In the genomic region with DNA sequence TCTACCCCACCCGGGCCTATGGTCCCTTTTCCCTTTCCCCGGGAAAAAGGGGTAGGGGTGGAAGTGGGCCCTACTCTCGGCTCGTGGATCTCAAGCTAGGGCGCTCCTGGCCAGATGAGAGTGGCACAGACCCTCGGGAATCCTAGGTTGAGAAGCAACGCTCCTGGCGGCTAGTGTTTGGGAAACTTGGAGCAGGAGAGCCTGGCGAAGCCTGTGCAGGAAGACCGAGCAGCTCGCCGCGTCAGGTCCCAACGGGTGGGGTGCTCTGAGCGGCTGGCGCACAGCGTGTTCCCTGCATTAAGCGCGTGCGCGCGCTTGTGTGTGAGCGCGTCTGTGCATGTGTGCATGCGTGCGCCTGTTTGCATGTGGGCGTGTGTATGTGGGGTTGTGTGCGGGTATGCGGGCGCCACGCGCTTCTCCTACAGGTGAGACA, we compare ENCODE assay signal across 9 cellular contexts. TPM values are rescaled to one million over a fixed set of nuclear protein-coding genes. Genes with fewer than 3 reads are reported as not detected.
DNase-seq lines count a peak whose midpoint lies in the region; ATAC-seq and TF ChIP-seq lines count a peak whose summit lies in the region.
"Had no signal": no experiment of that assay in that cellular context is flagged by ENCODE, and none has a peak within 500 bp of the region (broad histone marks: within the 10 kb centered on the region; RNA-seq: fewer than 3 reads in every experiment).

No MANE protein-coding gene starts in this region.

- POLR2A ChIA-PET in PC-9 (lab: Charles Lee; ENCODE audit: unreplicated experiment): no interaction called here

- H3K9ac ChIP-seq in parathyroid adenoma: no peak overlapping the region

- no peaks in the 10 kb centered on the region for H3K4me1 ChIP-seq in parathyroid adenoma
- H3K4me1 ChIP-seq in PC-9 (replicated peaks; ENCODE audit: insufficient read depth): no peaks in the 10 kb centered on the region

- H3K27ac Mint-ChIP-seq in activated CD8-positive, alpha-beta memory T cell treated with anti-CD3 and anti-CD28 coated beads, Interleukin-2, amount 10 ng/mL, durations not matched to agents 7 days and 5 days: no peak overlapping the region

- H3K4me3 ChIP-seq in parathyroid adenoma (ENCODE audit: low read depth, low read length) (peak overlapping the region; percentile 50), PC-9 (no peak overlapping the region)

- H3K4me1 Mint-ChIP-seq in activated CD8-positive, alpha-beta memory T cell treated with anti-CD3 and anti-CD28 coated beads, Interleukin-2, amount 10 ng/mL, durations not matched to agents 7 days and 5 days: peaks cover 28% of the 10 kb centered on the region

- no peaks in the 10 kb centered on the region for H4K20me1 ChIP-seq in PC-9 (ENCODE audit: insufficient read depth)

- no peaks in the 10 kb centered on the region for H3F3A ChIP-seq in PC-9 (ENCODE audit: insufficient read depth, low read depth)

- no peak overlapping the region for H2AFZ ChIP-seq in parathyroid adenoma
- no peak overlapping the region for H2AFZ ChIP-seq in PC-9

- H3K9me2 ChIP-seq in PC-9 (ENCODE audit: insufficient read depth): no peaks in the 10 kb centered on the region

- H3K27me3 ChIP-seq in parathyroid adenoma (ENCODE audit: control insufficient read depth, insufficient read depth, low read length) (no peaks in the 10 kb centered on the region), PC-9 (ENCODE audit: insufficient read depth, low read depth) (peaks cover 65% of the 10 kb centered on the region)

- H3K4me2 ChIP-seq in parathyroid adenoma (ENCODE audit: low read length): peak overlapping the region; percentile 65
- no peak overlapping the region for H3K4me2 ChIP-seq in PC-9

- ATAC-seq in Right ventricle myocardium inferior (peak; percentile 64), HG03457 (IDR thresholded peaks at IDR 0.05; ENCODE audit: unreplicated experiment) (peak; percentile 45)
- ATAC-seq in activated CD8-positive, alpha-beta memory T cell treated with anti-CD3 and anti-CD28 coated beads, Interleukin-2, amount 10 ng/mL, durations not matched to agents 7 days and 5 days: peak; percentile 86

- intact Hi-C loops in Right ventricle myocardium inferior (cut with DNase I) (no loop called here), cardiac septum (cut with DNase I) (loop anchor here (5.0 kb wide), 1 partner anchor 39 kb away; no protein-coding TSS in a partner anchor), PC-9 (cut with micrococcal nuclease; ENCODE audit: unreplicated experiment) (no loop called here)

- no peaks in the 10 kb centered on the region for H3K36me3 Mint-ChIP-seq in activated CD8-positive, alpha-beta memory T cell treated with anti-CD3 and anti-CD28 coated beads, Interleukin-2, amount 10 ng/mL, durations not matched to agents 7 days and 5 days

- H3K36me3 ChIP-seq in parathyroid adenoma (ENCODE audit: control insufficient read depth, insufficient read depth, low read length) (no peaks in the 10 kb centered on the region), PC-9 (ENCODE audit: low read depth) (no peaks in the 10 kb centered on the region)

- peaks cover 69% of the 10 kb centered on the region for H3K27me3 Mint-ChIP-seq in activated CD8-positive, alpha-beta memory T cell treated with anti-CD3 and anti-CD28 coated beads, Interleukin-2, amount 10 ng/mL, durations not matched to agents 7 days and 5 days

- DNase-seq in Right ventricle myocardium inferior (ENCODE audit: missing footprints) (peak; percentile 91), cardiac septum (ENCODE audit: low spot score) (no peak), fibroblast of gingiva (ENCODE audit: low read depth) (peak; percentile 14), NCI-H345 (lab: John Stamatoyannopoulos, UW) (no peak), PC-9 (no peak)
- peak; percentile 72 for DNase-seq in activated CD8-positive, alpha-beta memory T cell treated with anti-CD3 and anti-CD28 coated beads, Interleukin-2, amount 10 ng/mL, durations not matched to agents 7 days and 5 days

- H3K9me3 Mint-ChIP-seq in activated CD8-positive, alpha-beta memory T cell treated with anti-CD3 and anti-CD28 coated beads, Interleukin-2, amount 10 ng/mL, durations not matched to agents 7 days and 5 days (ENCODE audit: low read depth): no peaks in the 10 kb centered on the region

- H3K79me2 ChIP-seq in parathyroid adenoma (no peaks in the 10 kb centered on the region), PC-9 (ENCODE audit: low read depth) (no peaks in the 10 kb centered on the region)

- no peak for TF ChIP-seq CTCF in parathyroid adenoma (IDR thresholded peaks at IDR 0.05)
- no peak for TF ChIP-seq CTCF in PC-9 (conservative IDR thresholded peaks at IDR 0.05)

- BruUV-seq in PC-9 (replicated peaks; lab: Mats Ljungman, UMichigan): no TSS peak

- H3K27ac ChIP-seq in parathyroid adenoma (no peak overlapping the region), PC-9 (no peak overlapping the region)
- H3K27ac ChIP-seq: epithelial cell of prostate had no signal

- H3K4me3 Mint-ChIP-seq in activated CD8-positive, alpha-beta memory T cell treated with anti-CD3 and anti-CD28 coated beads, Interleukin-2, amount 10 ng/mL, durations not matched to agents 7 days and 5 days: peak overlapping the region; percentile 69

- H3K9me3 ChIP-seq in parathyroid adenoma (ENCODE audit: control insufficient read depth, low read length) (no peaks in the 10 kb centered on the region), PC-9 (ENCODE audit: insufficient read depth, low read depth) (no peaks in the 10 kb centered on the region)

- CTCF ChIA-PET in activated CD8-positive, alpha-beta memory T cell treated with anti-CD3 and anti-CD28 coated beads, Interleukin-2, amount 10 ng/mL, durations not matched to agents 7 days and 5 days (lab: Charles Lee): interaction anchor here (0.8 to 3.7 kb wide), 4 partner anchors 49 to 171 kb away, joined by 3 to 14 read pairs (median 5); no protein-coding TSS in a partner anchor
- CTCF ChIA-PET in PC-9 (lab: Charles Lee): interaction anchor here (0.6 kb wide), 1 partner anchor 593 kb away, joined by 3 read pairs; no protein-coding TSS in a partner anchor

RNA-seq across cellular contexts. Expression of gene FLI1, which starts 7.1 kb away (rescaled TPM):
- total RNA-seq in Right ventricle myocardium inferior (18.3 TPM), cardiac septum (18.9 TPM), PC-9 (2021) (2.8 and 3.6 TPM in 2 replicates)
- 100 to 1,000 TPM in 1 of 2 experiments, 10 to 100 TPM in 1; 85.0 to 105 TPM for total RNA-seq in activated CD8-positive, alpha-beta memory T cell treated with anti-CD3 and anti-CD28 coated beads, Interleukin-2, amount 10 ng/mL, durations not matched to agents 7 days and 5 days

Comparison
In these comparisons a context has a peak if more than half of its experiments do, and no peak if none do; other contexts are left out.
1. DNase-seq: peak in Right ventricle myocardium inferior (single experiment), activated CD8-positive, alpha-beta memory T cell treated with anti-CD3 and anti-CD28 coated beads, Interleukin-2, amount 10 ng/mL, durations not matched to agents 7 days and 5 days (single experiment) and fibroblast of gingiva (single experiment); none in cardiac septum (single experiment), NCI-H345 (single experiment) and PC-9 (0 of 2).
2. Peak in every context shown above with its lines, with median percentiles within 50 percentile points of each other: ATAC-seq.